ENCODE assay signal across 24 cellular contexts in the genomic region with DNA sequence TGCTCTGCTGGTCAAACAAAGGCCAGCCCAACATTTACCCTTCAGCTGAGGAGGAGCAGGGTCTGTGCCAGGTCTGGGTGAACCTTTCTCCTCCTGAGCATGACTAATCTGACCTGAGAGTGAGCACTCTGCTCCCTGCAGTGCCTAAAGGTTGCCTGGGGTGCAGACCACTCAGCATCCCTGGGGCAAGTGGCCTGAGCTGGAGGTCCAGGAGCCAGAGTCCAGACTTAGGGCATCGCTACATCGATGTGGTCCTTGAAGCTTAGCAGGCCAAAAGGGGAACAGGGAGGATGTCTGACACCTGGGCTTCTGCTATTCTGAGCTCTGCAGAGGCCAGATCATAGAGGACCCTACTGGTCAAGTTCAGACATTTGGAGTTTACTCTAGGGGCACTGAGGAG.
DNase-seq lines count a peak whose midpoint lies in the region; ATAC-seq and TF ChIP-seq lines count a peak whose summit lies in the region.
"Had no signal": no experiment of that assay in that cellular context is flagged by ENCODE, and none has a peak within 500 bp of the region (broad histone marks: within the 10 kb centered on the region; RNA-seq: fewer than 3 reads in every experiment).

No MANE protein-coding gene starts in this region.

- no peaks in the 10 kb centered on the region for H3F3A ChIP-seq in GM23338 (replicated peaks; ENCODE audit: low read depth)

- H3K27me3 ChIP-seq in spleen (replicated peaks in 1 of 7) (no peaks in the 10 kb centered on the region), GM23338 (ENCODE audit: insufficient read depth) (no peaks in the 10 kb centered on the region)
- H3K27me3 ChIP-seq: BE2C; BLaER1 treated with 17β-estradiol and CSF1 and Interleukin-3, amounts not matched to agents 10 nM and 100 nM had no signal

- H3K36me3 Mint-ChIP-seq in activated naive CD8-positive, alpha-beta T cell treated with anti-CD3 and anti-CD28 coated beads, Interleukin-2, amount 50 U/mL, for 24 hours (ENCODE audit: low read depth), result no peaks in the 10 kb centered on the region
- no peaks in the 10 kb centered on the region for H3K36me3 Mint-ChIP-seq in activated naive CD8-positive, alpha-beta T cell treated with anti-CD3 and anti-CD28 coated beads for 36 hours
- no peaks in the 10 kb centered on the region for H3K36me3 Mint-ChIP-seq in activated CD4-positive, alpha-beta T cell treated with anti-CD3 and anti-CD28 coated beads, Interleukin-2, amount 10 ng/mL, durations not matched to agents 7 days and 5 days (ENCODE audit: low read depth)
- no peaks in the 10 kb centered on the region for H3K36me3 Mint-ChIP-seq in GM23338 (ENCODE audit: low read depth)
- H3K36me3 Mint-ChIP-seq: CD14-positive monocyte had no signal

- H3K4me3 Mint-ChIP-seq in activated naive CD8-positive, alpha-beta T cell treated with anti-CD3 and anti-CD28 coated beads, Interleukin-2, amount 50 U/mL, for 24 hours, result no peak overlapping the region
- no peak overlapping the region for H3K4me3 Mint-ChIP-seq in activated naive CD8-positive, alpha-beta T cell treated with anti-CD3 and anti-CD28 coated beads for 36 hours
- H3K4me3 Mint-ChIP-seq in activated CD4-positive, alpha-beta T cell treated with anti-CD3 and anti-CD28 coated beads, Interleukin-2, amount 10 ng/mL, durations not matched to agents 7 days and 5 days, result no peak overlapping the region
- no peak overlapping the region for H3K4me3 Mint-ChIP-seq in GM23338
- H3K4me3 Mint-ChIP-seq: CD14-positive monocyte; CD4-positive, alpha-beta T cell; CD8-positive, alpha-beta memory T cell; H9 had no signal

- POLR2A ChIA-PET in activated CD4-positive, alpha-beta T cell treated with anti-CD3 and anti-CD28 coated beads, Interleukin-2, amount 10 ng/mL, durations not matched to agents 7 days and 5 days (lab: Charles Lee), result no interaction called here

- WGBS in spleen, 5 donors, result 89 to 100% (median 95%) methylated on average over 1 to 2 of the region's 2 CpGs

- DNase-seq in activated naive CD8-positive, alpha-beta T cell treated with anti-CD3 and anti-CD28 coated beads, Interleukin-2, amount 50 U/mL, for 24 hours, result no peak
- DNase-seq in activated naive CD8-positive, alpha-beta T cell treated with anti-CD3 and anti-CD28 coated beads for 36 hours, result no peak
- DNase-seq in left lobe of liver (ENCODE audit: low spot score) (peak; percentile 39), spleen (peak; percentile 50), GM23338 (ENCODE audit: low spot score) (no peak)
- no peak for DNase-seq in activated CD4-positive, alpha-beta T cell treated with anti-CD3 and anti-CD28 coated beads, Interleukin-2, amount 10 ng/mL, durations not matched to agents 7 days and 5 days
- DNase-seq in stimulated activated CD4-positive, alpha-beta T cell treated with anti-CD3 and anti-CD28 coated beads, Interleukin-2, amount 100 ng/mL, for 24 hours, result no peak
- DNase-seq: 8988T; ACHN; AML-193; BE2C; CD4-positive, alpha-beta T cell; CD8-positive, alpha-beta memory T cell; DMS 273 treated with DMSO at 0.1 percent for 48 hours; DMS79; EL; GDM1; GM23248; H9 had no signal

- H3K9me2 ChIP-seq in GM23338 (ENCODE audit: insufficient read depth), result no peaks in the 10 kb centered on the region

- H3K4me2 ChIP-seq in GM23338, result no peak overlapping the region
- H3K4me2 ChIP-seq: A549; BLaER1 treated with 17β-estradiol and CSF1 and Interleukin-3, amounts not matched to agents 10 nM and 100 nM had no signal

- no peaks in the 10 kb centered on the region for H3K36me3 ChIP-seq in spleen
- no peaks in the 10 kb centered on the region for H3K36me3 ChIP-seq in GM23338 (ENCODE audit: insufficient read depth)
- H3K36me3 ChIP-seq: BE2C; BLaER1 treated with 17β-estradiol and CSF1 and Interleukin-3, amounts not matched to agents 10 nM and 100 nM had no signal

- TF ChIP-seq POLR2A in spleen (IDR thresholded peaks at IDR 0.05), result no peak

- CTCF ChIA-PET in activated CD4-positive, alpha-beta T cell treated with anti-CD3 and anti-CD28 coated beads, Interleukin-2, amount 10 ng/mL, durations not matched to agents 7 days and 5 days (lab: Charles Lee), result interaction anchor here (1.4 kb wide), 1 partner anchor 12 kb away, joined by 3 read pairs; no protein-coding TSS in a partner anchor

- peak; percentile 21 for ATAC-seq in activated naive CD8-positive, alpha-beta T cell treated with anti-CD3 and anti-CD28 coated beads, Interleukin-2, amount 50 U/mL, for 24 hours
- ATAC-seq in left lobe of liver (no peak), GM23338 (no peak)
- ATAC-seq: A549, GM12878, HCT116 had no signal

- TF ChIP-seq CTCF in spleen (IDR thresholded peaks at IDR 0.05 in 8 of 11, conservative IDR thresholded peaks at IDR 0.05 in 3 of 11) (no peak), GM23338 (conservative IDR thresholded peaks at IDR 0.05; ENCODE audit: low read depth in 2 of 2) (no peak)

- H3K4me3 ChIP-seq in spleen (no peak overlapping the region), GM23338 (no peak overlapping the region)
- H3K4me3 ChIP-seq: A549; BLaER1 treated with 17β-estradiol and CSF1 and Interleukin-3, amounts not matched to agents 10 nM and 100 nM; GM12878; GM23248 had no signal

- intact Hi-C loops in spleen (cut with DNase I; ENCODE audit: low total_unique reads), result no loop called here

- no peaks in the 10 kb centered on the region for H3K9me3 ChIP-seq in spleen
- H3K9me3 ChIP-seq: A549; BE2C; BLaER1 treated with 17β-estradiol and CSF1 and Interleukin-3, amounts not matched to agents 10 nM and 100 nM had no signal

- H3K79me2 ChIP-seq in GM23338 (replicated peaks; ENCODE audit: insufficient read depth), result no peaks in the 10 kb centered on the region

- H3K9me3 Mint-ChIP-seq in activated naive CD8-positive, alpha-beta T cell treated with anti-CD3 and anti-CD28 coated beads, Interleukin-2, amount 50 U/mL, for 24 hours, result no peaks in the 10 kb centered on the region
- H3K9me3 Mint-ChIP-seq in activated naive CD8-positive, alpha-beta T cell treated with anti-CD3 and anti-CD28 coated beads for 36 hours, result no peaks in the 10 kb centered on the region
- H3K9me3 Mint-ChIP-seq in activated CD4-positive, alpha-beta T cell treated with anti-CD3 and anti-CD28 coated beads, Interleukin-2, amount 10 ng/mL, durations not matched to agents 7 days and 5 days, result no peaks in the 10 kb centered on the region
- H3K9me3 Mint-ChIP-seq in GM23338, result no peaks in the 10 kb centered on the region
- H3K9me3 Mint-ChIP-seq: CD14-positive monocyte; CD4-positive, alpha-beta T cell; CD8-positive, alpha-beta memory T cell; H9 had no signal

- no peak overlapping the region for H2AFZ ChIP-seq in GM23338
- H2AFZ ChIP-seq: GM23248 had no signal

- H3K4me1 Mint-ChIP-seq in activated naive CD8-positive, alpha-beta T cell treated with anti-CD3 and anti-CD28 coated beads, Interleukin-2, amount 50 U/mL, for 24 hours, result no peaks in the 10 kb centered on the region
- H3K4me1 Mint-ChIP-seq in activated naive CD8-positive, alpha-beta T cell treated with anti-CD3 and anti-CD28 coated beads for 36 hours, result no peaks in the 10 kb centered on the region
- H3K4me1 Mint-ChIP-seq in activated CD4-positive, alpha-beta T cell treated with anti-CD3 and anti-CD28 coated beads, Interleukin-2, amount 10 ng/mL, durations not matched to agents 7 days and 5 days, result no peaks in the 10 kb centered on the region
- H3K4me1 Mint-ChIP-seq in GM23338, result peaks cover 11% of the 10 kb centered on the region
- H3K4me1 Mint-ChIP-seq: CD8-positive, alpha-beta memory T cell had no signal

- H3K27ac Mint-ChIP-seq in activated naive CD8-positive, alpha-beta T cell treated with anti-CD3 and anti-CD28 coated beads, Interleukin-2, amount 50 U/mL, for 24 hours, result no peak overlapping the region
- no peak overlapping the region for H3K27ac Mint-ChIP-seq in activated naive CD8-positive, alpha-beta T cell treated with anti-CD3 and anti-CD28 coated beads for 36 hours
- no peak overlapping the region for H3K27ac Mint-ChIP-seq in activated CD4-positive, alpha-beta T cell treated with anti-CD3 and anti-CD28 coated beads, Interleukin-2, amount 10 ng/mL, durations not matched to agents 7 days and 5 days
- H3K27ac Mint-ChIP-seq in GM23338, result no peak overlapping the region
- H3K27ac Mint-ChIP-seq: CD14-positive monocyte; CD4-positive, alpha-beta T cell; CD8-positive, alpha-beta memory T cell; H9 had no signal

- H3K27ac ChIP-seq in spleen, result no peak overlapping the region
- no peak overlapping the region for H3K27ac ChIP-seq in GM23338 (ENCODE audit: low read depth)
- H3K27ac ChIP-seq: A549; BLaER1 treated with 17β-estradiol and CSF1 and Interleukin-3, amounts not matched to agents 10 nM and 100 nM; GM23248 had no signal

- peaks cover 8% of the 10 kb centered on the region for H3K27me3 Mint-ChIP-seq in activated naive CD8-positive, alpha-beta T cell treated with anti-CD3 and anti-CD28 coated beads, Interleukin-2, amount 50 U/mL, for 24 hours
- peaks cover 12% of the 10 kb centered on the region for H3K27me3 Mint-ChIP-seq in activated naive CD8-positive, alpha-beta T cell treated with anti-CD3 and anti-CD28 coated beads for 36 hours
- H3K27me3 Mint-ChIP-seq in activated CD4-positive, alpha-beta T cell treated with anti-CD3 and anti-CD28 coated beads, Interleukin-2, amount 10 ng/mL, durations not matched to agents 7 days and 5 days, result peaks cover 7% of the 10 kb centered on the region
- H3K27me3 Mint-ChIP-seq in GM23338 (ENCODE audit: insufficient read depth, low read depth, poor library complexity), result peaks cover 6% of the 10 kb centered on the region

- no peaks in the 10 kb centered on the region for H4K20me1 ChIP-seq in GM23338 (replicated peaks; ENCODE audit: insufficient read depth)
- H4K20me1 ChIP-seq: BLaER1 treated with 17β-estradiol and CSF1 and Interleukin-3, amounts not matched to agents 10 nM and 100 nM had no signal

- H3K4me1 ChIP-seq in spleen (no peaks in the 10 kb centered on the region), GM23338 (ENCODE audit: insufficient read depth) (no peaks in the 10 kb centered on the region)

TF ChIP-seq in GM23338, 12 proteins besides CTCF, POLR2A, EP300 and RAD21 (continues in another document):
- TF ChIP-seq JUNB (IDR thresholded peaks at IDR 0.05; ENCODE audit: unreplicated experiment), result no peak
- TF ChIP-seq CREB1 (CRISPR knock-in tag; IDR thresholded peaks at IDR 0.05; ENCODE audit: low read depth), result no peak

Comparison
In these comparisons a context has a peak if more than half of its experiments do, and no peak if none do; other contexts are left out.
1. DNase-seq: peak in left lobe of liver (single experiment) and spleen (single experiment); none in activated naive CD8-positive, alpha-beta T cell treated with anti-CD3 and anti-CD28 coated beads, Interleukin-2, amount 50 U/mL, for 24 hours (single experiment), activated naive CD8-positive, alpha-beta T cell treated with anti-CD3 and anti-CD28 coated beads for 36 hours (single experiment), activated CD4-positive, alpha-beta T cell treated with anti-CD3 and anti-CD28 coated beads, Interleukin-2, amount 10 ng/mL, durations not matched to agents 7 days and 5 days (single experiment), stimulated activated CD4-positive, alpha-beta T cell treated with anti-CD3 and anti-CD28 coated beads, Interleukin-2, amount 100 ng/mL, for 24 hours (0 of 2) and GM23338 (single experiment).